In genomic region chr1:236759252-236759859, GRCh38 we compare ENCODE assay signal across 9 cellular contexts. TPM values are rescaled to one million over a fixed set of nuclear protein-coding genes. Genes with fewer than 3 reads are reported as not detected.
DNase-seq lines count a peak whose midpoint lies in the region; ATAC-seq and TF ChIP-seq lines count a peak whose summit lies in the region.
"Had no signal": no experiment of that assay in that cellular context is flagged by ENCODE, and none has a peak within 500 bp of the region (broad histone marks: within the 10 kb centered on the region; RNA-seq: fewer than 3 reads in every experiment).

No MANE protein-coding gene starts in this region.

- CTCF ChIA-PET in activated CD4-positive, alpha-beta T cell treated with anti-CD3 and anti-CD28 coated beads for 36 hours (lab: Charles Lee), result interaction anchor here (0.6 to 3.1 kb wide), 33 partner anchors 8 to 803 kb away, joined by 3 to 17 read pairs (median 5); partner anchors contain the start of gene HEATR1
- CTCF ChIA-PET in HEK293T (lab: Yijun Ruan, JAX), result interaction anchor here (0.7 to 2.3 kb wide), 22 partner anchors 9 to 1040 kb away, joined by 3 to 13 read pairs (median 4); partner anchors contain the start of gene MTR

- H3K9me3 ChIP-seq in OCI-LY3 (ENCODE audit: insufficient read depth, low read length), result no peaks in the 10 kb centered on the region

- H3K4me1 Mint-ChIP-seq in activated CD4-positive, alpha-beta T cell treated with anti-CD3 and anti-CD28 coated beads for 36 hours, result peaks cover 2% of the 10 kb centered on the region
- peaks cover 0 to 6% (median 0%) of the 10 kb centered on the region in 3 donors for H3K4me1 Mint-ChIP-seq in naive B cell

- peak overlapping the region; percentile 57 for H3K4me3 ChIP-seq in OCI-LY3 (ENCODE audit: low read length)

- H3K4me2 ChIP-seq in OCI-LY3 (ENCODE audit: low read length), result peak overlapping the region; percentile 57

- no peaks in the 10 kb centered on the region for H3K9me3 Mint-ChIP-seq in activated CD4-positive, alpha-beta T cell treated with anti-CD3 and anti-CD28 coated beads for 36 hours (ENCODE audit: low read depth)
- H3K9me3 Mint-ChIP-seq in naive B cell, result no peaks in the 10 kb centered on the region
- H3K9me3 Mint-ChIP-seq: central memory CD8-positive, alpha-beta T cell had no signal

- no peak overlapping the region for H3K4me3 Mint-ChIP-seq in activated CD4-positive, alpha-beta T cell treated with anti-CD3 and anti-CD28 coated beads for 36 hours
- H3K4me3 Mint-ChIP-seq in naive B cell, result no peak overlapping the region
- H3K4me3 Mint-ChIP-seq: central memory CD8-positive, alpha-beta T cell had no signal

- no peak overlapping the region for H3K27ac Mint-ChIP-seq in activated CD4-positive, alpha-beta T cell treated with anti-CD3 and anti-CD28 coated beads for 36 hours
- H3K27ac Mint-ChIP-seq in naive B cell, result no peak overlapping the region

- intact Hi-C loops in activated CD4-positive, alpha-beta T cell treated with anti-CD3 and anti-CD28 coated beads for 36 hours (cut with DNase I, micrococcal nuclease), result loop anchor here (1.0 to 2.0 kb wide), 3 partner anchors 110 to 803 kb away; no protein-coding TSS in a partner anchor

- H3K27me3 Mint-ChIP-seq in activated CD4-positive, alpha-beta T cell treated with anti-CD3 and anti-CD28 coated beads for 36 hours, result no peaks in the 10 kb centered on the region
- H3K27me3 Mint-ChIP-seq in naive B cell, result peaks cover 8 to 14% (median 11%) of the 10 kb centered on the region in 3 donors

- H3K9ac ChIP-seq in OCI-LY3 (ENCODE audit: low read length), result peak overlapping the region; percentile 25; the same call in 1 of the 2 replicates

- no peaks in the 10 kb centered on the region for H3K79me2 ChIP-seq in OCI-LY3 (ENCODE audit: low read length)

- no peaks in the 10 kb centered on the region for H4K20me1 ChIP-seq in OCI-LY3 (ENCODE audit: insufficient read depth, low read length)

- TF ChIP-seq CTCF in OCI-LY3 (IDR thresholded peaks at IDR 0.05; ENCODE audit: low read depth, low read length), result peak; percentile 92

- H3K36me3 Mint-ChIP-seq in activated CD4-positive, alpha-beta T cell treated with anti-CD3 and anti-CD28 coated beads for 36 hours (ENCODE audit: low read depth), result no peaks in the 10 kb centered on the region
- no peaks in the 10 kb centered on the region for H3K36me3 Mint-ChIP-seq in naive B cell

- POLR2A ChIA-PET in activated CD4-positive, alpha-beta T cell treated with anti-CD3 and anti-CD28 coated beads for 36 hours (lab: Charles Lee), result interaction anchor here (0.6 kb wide), 1 partner anchor 55 kb away, joined by 4 read pairs; no protein-coding TSS in a partner anchor
- POLR2A ChIA-PET in HEK293T (lab: Yijun Ruan, JAX), result interaction anchor here (1.2 to 5.6 kb wide), 2 partner anchors 35 to 155 kb away, joined by 6 to 21 read pairs; partner anchors contain the start of genes HEATR1 and MTR

- H3K4me1 ChIP-seq in OCI-LY3 (ENCODE audit: low read length), result no peaks in the 10 kb centered on the region; the same call in 1 of the 2 replicates

- H2AFZ ChIP-seq in OCI-LY3 (ENCODE audit: low read depth, low read length), result peak overlapping the region; percentile 94

- DNase-seq in activated CD4-positive, alpha-beta T cell treated with anti-CD3 and anti-CD28 coated beads for 36 hours, result no peak
- DNase-seq in activated CD4-positive, alpha-beta T cell treated with anti-CD3 and anti-CD28 coated beads, Interleukin-2, amount 50 U/mL, for 4 hours, result no peak
- DNase-seq in HEK293T (ENCODE audit: extremely low spot score), result peak; percentile 68
- peak; percentile 70 for DNase-seq in dermis blood vessel endothelial cell
- peak; percentile 22 for DNase-seq in naive B cell
- DNase-seq in NK-92 (lab: John Stamatoyannopoulos, UW; ENCODE audit: unreplicated experiment), result no peak

- peaks cover 17% of the 10 kb centered on the region for H3K27me3 ChIP-seq in OCI-LY3 (ENCODE audit: low read depth, low read length)

- ATAC-seq in activated CD4-positive, alpha-beta T cell treated with anti-CD3 and anti-CD28 coated beads for 36 hours, result peak; percentile 49
- ATAC-seq in naive B cell (ENCODE audit: low read depth in 2 of 2) (no peak), HG02840 (IDR thresholded peaks at IDR 0.05; ENCODE audit: low FRiP score, unreplicated experiment) (no peak)

- no peak overlapping the region for H3K27ac ChIP-seq in OCI-LY3 (ENCODE audit: low read length)

- H3K36me3 ChIP-seq in OCI-LY3 (replicated peaks; ENCODE audit: low read depth, low read length), result no peaks in the 10 kb centered on the region

TF ChIP-seq in HEK293T, 16 proteins besides CTCF, POLR2A, EP300 and RAD21:
- no peak for TF ChIP-seq ZNF384 (IDR thresholded peaks at IDR 0.05)
- TF ChIP-seq FOXM1 (IDR thresholded peaks at IDR 0.05; ENCODE audit: borderline replicate concordance), result no peak
- TF ChIP-seq SP1 (IDR thresholded peaks at IDR 0.05), result no peak
- TF ChIP-seq FOXA1 (IDR thresholded peaks at IDR 0.05), result no peak
- no peak for TF ChIP-seq ARNT (IDR thresholded peaks at IDR 0.05)
- no peak for TF ChIP-seq FOXK2 (IDR thresholded peaks at IDR 0.05)
- TF ChIP-seq ELF4 (IDR thresholded peaks at IDR 0.05), result no peak
- no peak for TF ChIP-seq LEF1 (IDR thresholded peaks at IDR 0.05; ENCODE audit: borderline replicate concordance)
- no peak for TF ChIP-seq NFRKB (IDR thresholded peaks at IDR 0.05)
- no peak for TF ChIP-seq BHLHE40 (IDR thresholded peaks at IDR 0.05; ENCODE audit: borderline replicate concordance)
- TF ChIP-seq CTBP1 (IDR thresholded peaks at IDR 0.05; ENCODE audit: borderline replicate concordance), result no peak
- TF ChIP-seq L3MBTL2 (conservative IDR thresholded peaks at IDR 0.05), result no peak
- no peak for TF ChIP-seq TARDBP (IDR thresholded peaks at IDR 0.05)
- TF ChIP-seq HDGF (IDR thresholded peaks at IDR 0.05; ENCODE audit: borderline replicate concordance), result no peak
- TF ChIP-seq PKNOX1 (IDR thresholded peaks at IDR 0.05), result no peak
- TF ChIP-seq SUZ12 (IDR thresholded peaks at IDR 0.05), result no peak

RNA-seq across cellular contexts. Expression of gene MTR, which starts 35.7 kb away (rescaled TPM):
- 10 to 100 TPM; 57.3 to 64.8 TPM for total RNA-seq in activated CD4-positive, alpha-beta T cell treated with anti-CD3 and anti-CD28 coated beads for 36 hours
- 34.9 and 42.4 TPM in 2 replicates for total RNA-seq in dermis blood vessel endothelial cell
- 10 to 100 TPM in 4 of 6 donors, 1 to 10 TPM in 2; 5.2 to 17.9 (median 14.7) TPM for polyA plus RNA-seq in naive B cell (ENCODE audit: low read depth in 6 of 6)

Comparison
In these comparisons a context has a peak if more than half of its experiments do, and no peak if none do; other contexts are left out.
1. DNase-seq: peak in HEK293T (single experiment), dermis blood vessel endothelial cell (single experiment) and naive B cell (single experiment); none in activated CD4-positive, alpha-beta T cell treated with anti-CD3 and anti-CD28 coated beads for 36 hours (single experiment), activated CD4-positive, alpha-beta T cell treated with anti-CD3 and anti-CD28 coated beads, Interleukin-2, amount 50 U/mL, for 4 hours (0 of 2) and NK-92 (single experiment).